In the genomic region with DNA sequence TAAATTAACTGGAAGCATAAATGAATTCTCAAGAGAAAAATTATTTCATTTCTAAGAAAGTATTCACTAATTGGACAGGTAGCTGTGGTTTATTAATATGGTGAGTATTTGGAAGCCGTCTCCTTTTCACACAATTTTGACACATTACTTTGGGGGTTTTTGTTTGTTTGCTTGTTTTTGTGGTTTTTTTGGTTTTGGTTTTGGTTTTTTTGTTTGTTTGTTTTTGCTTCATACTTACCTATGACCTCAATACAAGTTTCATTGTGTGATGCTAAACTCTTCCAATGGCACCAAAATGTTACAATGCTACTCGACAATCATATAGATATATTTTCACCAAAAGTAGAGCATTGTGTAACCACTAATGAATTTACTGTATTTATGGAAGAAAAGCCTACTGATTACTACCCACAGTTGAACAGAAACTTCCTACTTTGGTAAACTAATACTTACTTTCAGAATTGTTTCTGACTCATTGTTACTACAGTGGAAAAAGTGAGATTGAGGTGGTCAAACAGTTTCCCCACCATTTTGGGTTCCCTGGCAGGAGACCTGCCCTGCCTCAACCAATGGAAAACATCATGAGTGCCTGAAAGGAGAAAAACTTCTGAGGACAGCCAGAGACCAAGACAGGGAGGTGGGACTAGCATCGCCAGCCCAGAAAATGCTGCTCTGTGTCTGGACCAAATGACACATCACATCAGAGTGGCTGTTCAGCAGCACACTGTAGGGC, we compare ENCODE assay signal across 15 cellular contexts.
"Had no signal": no experiment of that assay in that cellular context is flagged by ENCODE, and none has a peak within 500 bp of the region (broad histone marks: within the 10 kb centered on the region; RNA-seq: fewer than 3 reads in every experiment).

No MANE protein-coding gene starts in this region.

- H3K36me3 Mint-ChIP-seq: activated CD4-positive, alpha-beta memory T cell treated with anti-CD3 and anti-CD28 coated beads for 36 hours; activated naive CD4-positive, alpha-beta T cell treated with anti-CD3 and anti-CD28 coated beads, Interleukin-2, amount 10 ng/mL, durations not matched to agents 7 days and 5 days had no signal

- H3K4me1 Mint-ChIP-seq: activated naive CD4-positive, alpha-beta T cell treated with anti-CD3 and anti-CD28 coated beads, Interleukin-2, amount 10 ng/mL, durations not matched to agents 7 days and 5 days; nephron progenitor cell had no signal

- H3K27ac Mint-ChIP-seq: activated CD4-positive, alpha-beta memory T cell treated with anti-CD3 and anti-CD28 coated beads for 36 hours; activated naive CD4-positive, alpha-beta T cell treated with anti-CD3 and anti-CD28 coated beads, Interleukin-2, amount 10 ng/mL, durations not matched to agents 7 days and 5 days; nephron progenitor cell; T-helper 2 cell treated with Interferon-gamma antibody and Interleukin-4, amounts not matched to agents 5 μg/mL and 100 μg/mL, for 36 hours had no signal

- H3K9me3 Mint-ChIP-seq: activated CD4-positive, alpha-beta memory T cell treated with anti-CD3 and anti-CD28 coated beads for 36 hours; activated naive CD4-positive, alpha-beta T cell treated with anti-CD3 and anti-CD28 coated beads, Interleukin-2, amount 10 ng/mL, durations not matched to agents 7 days and 5 days; activated T-cell treated with anti-CD3 and anti-CD28 coated beads, Interleukin-2, amount 50 U/mL, for 4 hours; T-helper 2 cell treated with Interferon-gamma antibody and Interleukin-4, amounts not matched to agents 5 μg/mL and 100 μg/mL, for 36 hours had no signal

- H3K27ac ChIP-seq: breast epithelium, coronary artery, gastroesophageal sphincter, heart right ventricle, thoracic aorta, upper lobe of right lung had no signal

- H3K36me3 ChIP-seq: breast epithelium, gastroesophageal sphincter, heart right ventricle, thoracic aorta, upper lobe of right lung had no signal

- H3K4me3 ChIP-seq: breast epithelium, coronary artery, gastroesophageal sphincter, heart right ventricle, thoracic aorta, upper lobe of right lung had no signal

- ATAC-seq: activated T-cell treated with anti-CD3 and anti-CD28 coated beads, Interleukin-2, amount 50 U/mL, for 4 hours; gastroesophageal sphincter; heart right ventricle; left ventricle myocardium superior; upper lobe of right lung had no signal

- H3K4me3 Mint-ChIP-seq: activated CD4-positive, alpha-beta memory T cell treated with anti-CD3 and anti-CD28 coated beads for 36 hours; activated naive CD4-positive, alpha-beta T cell treated with anti-CD3 and anti-CD28 coated beads, Interleukin-2, amount 10 ng/mL, durations not matched to agents 7 days and 5 days; activated T-cell treated with anti-CD3 and anti-CD28 coated beads, Interleukin-2, amount 50 U/mL, for 4 hours; nephron progenitor cell; T-helper 2 cell treated with Interferon-gamma antibody and Interleukin-4, amounts not matched to agents 5 μg/mL and 100 μg/mL, for 36 hours had no signal

- H3K9me3 ChIP-seq: breast epithelium, gastroesophageal sphincter, thoracic aorta, upper lobe of right lung had no signal

- H3K27me3 ChIP-seq: breast epithelium, gastroesophageal sphincter, heart right ventricle, upper lobe of right lung had no signal

- DNase-seq: activated CD4-positive, alpha-beta memory T cell treated with anti-CD3 and anti-CD28 coated beads for 36 hours; activated effector memory CD4-positive, alpha-beta T cell treated with Interleukin-2 at 50 U/mL for 16 hours; activated naive CD4-positive, alpha-beta T cell treated with anti-CD3 and anti-CD28 coated beads, Interleukin-2, amount 10 ng/mL, durations not matched to agents 7 days and 5 days; activated T-cell treated with anti-CD3 and anti-CD28 coated beads, Interleukin-2, amount 50 U/mL, for 4 hours; heart right ventricle; left ventricle myocardium superior; nephron progenitor cell; nucleus accumbens; retina; upper lobe of right lung had no signal

- H3K4me1 ChIP-seq: breast epithelium, gastroesophageal sphincter, heart right ventricle, upper lobe of right lung had no signal
